8 cellular contexts compared by ENCODE assay signal in the genomic region with DNA sequence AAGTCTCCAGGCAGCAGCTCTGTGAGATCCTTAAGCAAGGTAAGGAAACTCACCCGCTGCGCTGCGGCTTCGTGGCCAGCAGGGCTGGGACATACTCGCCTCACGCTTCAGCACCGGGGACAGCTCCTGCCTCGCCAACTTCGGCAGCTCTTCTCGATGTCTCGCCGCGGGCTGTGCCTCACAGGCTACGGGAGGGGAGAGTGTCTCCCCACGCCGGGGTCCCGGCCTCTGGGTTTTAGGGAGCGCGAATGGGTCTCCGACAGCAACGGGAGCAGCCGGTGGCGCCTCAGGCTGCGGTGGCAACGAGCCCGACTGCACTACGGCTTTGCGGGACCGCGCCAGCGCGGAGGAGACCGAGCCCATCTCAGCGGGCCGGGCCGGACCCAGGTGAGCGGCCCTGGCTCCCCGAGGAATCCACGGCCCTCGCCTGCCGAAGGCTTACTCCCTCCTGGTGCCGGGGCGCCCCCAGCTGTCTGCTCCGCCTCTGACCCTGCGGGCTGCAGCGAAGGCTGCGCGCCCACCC.
DNase-seq lines count a peak whose midpoint lies in the region; ATAC-seq, FAIRE-seq and TF ChIP-seq lines count a peak whose summit lies in the region.

No MANE protein-coding gene starts in this region.

- H4K20me1 ChIP-seq in OCI-LY7 (ENCODE audit: insufficient read depth, low read length), result no peaks in the 10 kb centered on the region

- no peak overlapping the region for H4K91ac ChIP-seq in trophoblast cell (ENCODE audit: low read depth, low read length)

- intact Hi-C loops in OCI-LY7 (cut with micrococcal nuclease; ENCODE audit: unreplicated experiment), result no loop called here

- no peak overlapping the region for H2BK5ac ChIP-seq in trophoblast cell (ENCODE audit: low read depth, low read length, poor library complexity)

- H3K4me1 ChIP-seq in OCI-LY7 (ENCODE audit: insufficient read depth, low read length, poor library complexity, severe bottlenecking) (no peaks in the 10 kb centered on the region), trophoblast cell (ENCODE audit: control insufficient read depth in 1 of 2, insufficient read depth in 2 of 2, low read length in 2 of 2) (peaks cover 12% of the 10 kb centered on the region in 2 experiments)

- no peak overlapping the region for H3K4me2 ChIP-seq in OCI-LY7 (ENCODE audit: low read length)
- peak overlapping the region; percentile 86 for H3K4me2 ChIP-seq in trophoblast cell (ENCODE audit: low read length)

- no peak overlapping the region for H2BK12ac ChIP-seq in trophoblast cell (ENCODE audit: low read length)

- peak; percentile 73 for ATAC-seq in HG02852 (IDR thresholded peaks at IDR 0.05; ENCODE audit: unreplicated experiment)

- no peak overlapping the region for H3K27ac ChIP-seq in OCI-LY7 (ENCODE audit: low read depth, low read length, poor library complexity, severe bottlenecking)
- no peak overlapping the region for H3K27ac ChIP-seq in trophoblast cell (ENCODE audit: low read depth, low read length)

- DNase-seq in DMS53 treated with DMSO at 0.1 percent for 48 hours (lab: John Stamatoyannopoulos, UW; ENCODE audit: unreplicated experiment) (peak; percentile 69), OCI-LY7 (ENCODE audit: low spot score) (peak; percentile 2), glomerular endothelial cell (ENCODE audit: extremely low read depth, low read depth, low spot score) (peak; percentile 34), trophoblast cell (peak; percentile 83 to 96), urothelium cell line (ENCODE audit: low spot score) (peak; percentile 81), AML-193 (lab: John Stamatoyannopoulos, UW) (no peak)
- peak; percentile 79 for DNase-seq in activated effector memory CD4-positive, alpha-beta T cell treated with anti-CD3 and anti-CD28 coated beads, Interleukin-2, amount 50 U/mL, for 16 hours

- H2AK5ac ChIP-seq in trophoblast cell (ENCODE audit: low read length), result no peak overlapping the region

- H3K79me2 ChIP-seq in OCI-LY7 (ENCODE audit: insufficient read depth, low read depth, low read length) (no peaks in the 10 kb centered on the region), trophoblast cell (ENCODE audit: control insufficient read depth, insufficient read depth, low read length, poor library complexity) (no peaks in the 10 kb centered on the region)

- POLR2A ChIA-PET in OCI-LY7 (lab: Charles Lee), result no interaction called here

- no TSS peak for BruUV-seq in OCI-LY7 (replicated peaks; lab: Mats Ljungman, UMichigan)

- H3K23ac ChIP-seq in trophoblast cell (ENCODE audit: low read length), result no peak overlapping the region

- H3K4ac ChIP-seq in trophoblast cell (ENCODE audit: low read depth, low read length), result no peak overlapping the region

- CTCF ChIA-PET in OCI-LY7 (lab: Charles Lee; ENCODE audit: unreplicated experiment), result no interaction called here

- H3K9me2 ChIP-seq in OCI-LY7 (ENCODE audit: insufficient read depth, low read length), result no peaks in the 10 kb centered on the region

- H2AFZ ChIP-seq in OCI-LY7 (ENCODE audit: low read length) (no peak overlapping the region), trophoblast cell (ENCODE audit: insufficient read depth, low read length, poor library complexity) (no peak overlapping the region)

- no peak for TF ChIP-seq CTCF in OCI-LY7 (conservative IDR thresholded peaks at IDR 0.05; ENCODE audit: low read length)

- no peak overlapping the region for H3K9ac ChIP-seq in trophoblast cell (ENCODE audit: low read length)

- no peak overlapping the region for H2BK120ac ChIP-seq in trophoblast cell (ENCODE audit: insufficient read depth, low read length, poor library complexity)

- no peak overlapping the region for H4K8ac ChIP-seq in trophoblast cell (ENCODE audit: low read depth, low read length)

- H3K27me3 ChIP-seq in trophoblast cell (ENCODE audit: insufficient read depth, low read length), result no peaks in the 10 kb centered on the region

- H4K12ac ChIP-seq in trophoblast cell (ENCODE audit: low read depth, low read length), result no peak overlapping the region

- WGBS in trophoblast cell (ENCODE audit: extremely low coverage, insufficient coverage, insufficient read length), result no CpG with 5 or more reads among the region's 48 CpGs

- peak; percentile 53 for FAIRE-seq in urothelium cell line (lab: Jason Lieb, UNC)

- H3K14ac ChIP-seq in trophoblast cell (ENCODE audit: low read length), result no peak overlapping the region

- H3K9me3 ChIP-seq in OCI-LY7 (ENCODE audit: low read length) (no peaks in the 10 kb centered on the region), trophoblast cell (ENCODE audit: insufficient read depth, low read depth, low read length) (no peaks in the 10 kb centered on the region)

- H3K4me3 ChIP-seq in OCI-LY7 (ENCODE audit: low read depth, low read length, poor library complexity, severe bottlenecking) (no peak overlapping the region), trophoblast cell (ENCODE audit: low read depth, low read length) (no peak overlapping the region)

- no peak overlapping the region for H3K18ac ChIP-seq in trophoblast cell (ENCODE audit: low read length)

- H3K79me1 ChIP-seq in trophoblast cell (ENCODE audit: low read length), result no peaks in the 10 kb centered on the region

- H3K36me3 ChIP-seq in OCI-LY7 (ENCODE audit: insufficient read depth, low read length) (no peaks in the 10 kb centered on the region), trophoblast cell (ENCODE audit: control insufficient read depth in 1 of 2, insufficient read depth in 2 of 2, low read length in 2 of 2) (no peaks in the 10 kb centered on the region)

Comparison
In these comparisons a context has a peak if more than half of its experiments do, and no peak if none do; other contexts are left out.
1. DNase-seq: peak in DMS53 treated with DMSO at 0.1 percent for 48 hours (single experiment), OCI-LY7 (single experiment), activated effector memory CD4-positive, alpha-beta T cell treated with anti-CD3 and anti-CD28 coated beads, Interleukin-2, amount 50 U/mL, for 16 hours (single experiment), glomerular endothelial cell (single experiment), trophoblast cell (2 of 2) and urothelium cell line (single experiment); none in AML-193 (0 of 2).